1 cellular context compared by ENCODE assay signal in the genomic region with DNA sequence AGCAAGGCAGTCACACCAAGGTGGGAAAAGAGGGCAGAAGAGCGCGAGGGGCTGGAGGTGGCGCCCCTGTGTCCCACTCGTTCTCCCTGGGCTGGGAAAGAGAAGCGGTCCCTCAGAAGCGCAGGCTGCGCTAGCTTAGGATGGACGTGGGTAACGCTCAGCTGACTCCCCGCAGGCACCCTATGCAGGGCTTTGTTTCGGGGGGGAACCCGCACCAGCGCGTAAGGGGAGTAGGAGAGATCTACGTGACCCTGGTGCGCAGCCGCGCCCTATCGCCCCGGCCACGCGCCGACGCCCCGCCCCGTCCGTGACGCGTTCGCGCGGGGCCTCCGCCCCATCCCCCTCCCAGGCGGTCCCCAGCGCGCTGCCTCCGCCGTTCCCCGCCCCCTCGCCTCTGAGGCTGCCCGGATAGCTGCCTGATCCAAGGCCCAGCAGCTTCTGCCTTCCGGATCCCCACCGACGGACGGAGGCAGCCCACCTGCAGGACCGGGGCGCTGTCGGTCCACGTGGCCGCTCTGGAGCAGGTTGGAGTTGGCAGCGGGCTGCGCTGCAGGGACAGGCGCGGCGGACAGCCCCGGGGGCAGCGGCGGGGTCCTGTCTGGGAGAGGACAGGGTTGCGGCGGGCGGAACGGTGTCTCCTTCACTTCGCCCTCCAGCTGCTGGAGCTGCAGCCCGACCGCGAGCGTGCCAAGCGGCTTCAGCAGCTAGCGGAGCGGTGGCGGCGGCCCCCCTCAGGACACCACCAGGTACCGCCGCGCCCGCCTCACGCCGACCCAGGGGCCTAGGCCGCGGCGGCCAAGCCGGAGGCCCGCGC.
TF ChIP-seq lines count a peak whose summit lies in the region.

A gene with protein sequence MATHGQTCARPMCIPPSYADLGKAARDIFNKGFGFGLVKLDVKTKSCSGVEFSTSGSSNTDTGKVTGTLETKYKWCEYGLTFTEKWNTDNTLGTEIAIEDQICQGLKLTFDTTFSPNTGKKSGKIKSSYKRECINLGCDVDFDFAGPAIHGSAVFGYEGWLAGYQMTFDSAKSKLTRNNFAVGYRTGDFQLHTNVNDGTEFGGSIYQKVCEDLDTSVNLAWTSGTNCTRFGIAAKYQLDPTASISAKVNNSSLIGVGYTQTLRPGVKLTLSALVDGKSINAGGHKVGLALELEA (plus strand): TSS at position 604 of the 814 bp plus-strand sequence. CDS start 363 bp downstream, outside the sequence.

TF ChIP-seq in HepG2, 621 proteins besides CTCF, POLR2A, EP300 and RAD21 (continued from another document):
- TF ChIP-seq ZNF768 (CRISPR knock-in tag; IDR thresholded peaks at IDR 0.05) (peak; percentile 22; the same call in 1 of the 2 replicates), ZFP62 (CRISPR knock-in tag; IDR thresholded peaks at IDR 0.05) (no peak)
